ENCODE assay signal across 1 cellular context in the genomic region with DNA sequence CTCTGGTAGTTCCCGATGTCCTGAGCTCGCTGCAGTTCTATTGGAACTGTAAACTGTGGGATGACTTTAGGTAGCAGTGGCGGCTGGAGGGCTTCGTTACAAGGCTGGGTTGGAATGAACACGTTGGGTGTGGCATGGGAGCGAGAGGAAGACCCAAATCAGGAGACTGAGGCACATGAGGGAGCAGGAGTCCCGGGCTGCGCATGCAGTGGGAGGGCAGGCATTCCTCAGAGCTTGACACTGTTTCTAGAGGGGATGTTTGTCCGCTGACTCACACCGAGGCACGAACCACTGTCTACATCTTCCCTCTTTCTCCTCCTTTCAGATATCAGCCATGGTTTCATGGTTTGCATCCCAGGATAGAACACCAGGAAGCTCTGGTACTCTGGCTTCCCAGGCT.
TF ChIP-seq lines count a peak whose summit lies in the region.

No MANE protein-coding gene starts in this region.

TF ChIP-seq in GM23338, 12 proteins besides CTCF, POLR2A, EP300 and RAD21 (continued from another document):
- TF ChIP-seq, protein P1, sequence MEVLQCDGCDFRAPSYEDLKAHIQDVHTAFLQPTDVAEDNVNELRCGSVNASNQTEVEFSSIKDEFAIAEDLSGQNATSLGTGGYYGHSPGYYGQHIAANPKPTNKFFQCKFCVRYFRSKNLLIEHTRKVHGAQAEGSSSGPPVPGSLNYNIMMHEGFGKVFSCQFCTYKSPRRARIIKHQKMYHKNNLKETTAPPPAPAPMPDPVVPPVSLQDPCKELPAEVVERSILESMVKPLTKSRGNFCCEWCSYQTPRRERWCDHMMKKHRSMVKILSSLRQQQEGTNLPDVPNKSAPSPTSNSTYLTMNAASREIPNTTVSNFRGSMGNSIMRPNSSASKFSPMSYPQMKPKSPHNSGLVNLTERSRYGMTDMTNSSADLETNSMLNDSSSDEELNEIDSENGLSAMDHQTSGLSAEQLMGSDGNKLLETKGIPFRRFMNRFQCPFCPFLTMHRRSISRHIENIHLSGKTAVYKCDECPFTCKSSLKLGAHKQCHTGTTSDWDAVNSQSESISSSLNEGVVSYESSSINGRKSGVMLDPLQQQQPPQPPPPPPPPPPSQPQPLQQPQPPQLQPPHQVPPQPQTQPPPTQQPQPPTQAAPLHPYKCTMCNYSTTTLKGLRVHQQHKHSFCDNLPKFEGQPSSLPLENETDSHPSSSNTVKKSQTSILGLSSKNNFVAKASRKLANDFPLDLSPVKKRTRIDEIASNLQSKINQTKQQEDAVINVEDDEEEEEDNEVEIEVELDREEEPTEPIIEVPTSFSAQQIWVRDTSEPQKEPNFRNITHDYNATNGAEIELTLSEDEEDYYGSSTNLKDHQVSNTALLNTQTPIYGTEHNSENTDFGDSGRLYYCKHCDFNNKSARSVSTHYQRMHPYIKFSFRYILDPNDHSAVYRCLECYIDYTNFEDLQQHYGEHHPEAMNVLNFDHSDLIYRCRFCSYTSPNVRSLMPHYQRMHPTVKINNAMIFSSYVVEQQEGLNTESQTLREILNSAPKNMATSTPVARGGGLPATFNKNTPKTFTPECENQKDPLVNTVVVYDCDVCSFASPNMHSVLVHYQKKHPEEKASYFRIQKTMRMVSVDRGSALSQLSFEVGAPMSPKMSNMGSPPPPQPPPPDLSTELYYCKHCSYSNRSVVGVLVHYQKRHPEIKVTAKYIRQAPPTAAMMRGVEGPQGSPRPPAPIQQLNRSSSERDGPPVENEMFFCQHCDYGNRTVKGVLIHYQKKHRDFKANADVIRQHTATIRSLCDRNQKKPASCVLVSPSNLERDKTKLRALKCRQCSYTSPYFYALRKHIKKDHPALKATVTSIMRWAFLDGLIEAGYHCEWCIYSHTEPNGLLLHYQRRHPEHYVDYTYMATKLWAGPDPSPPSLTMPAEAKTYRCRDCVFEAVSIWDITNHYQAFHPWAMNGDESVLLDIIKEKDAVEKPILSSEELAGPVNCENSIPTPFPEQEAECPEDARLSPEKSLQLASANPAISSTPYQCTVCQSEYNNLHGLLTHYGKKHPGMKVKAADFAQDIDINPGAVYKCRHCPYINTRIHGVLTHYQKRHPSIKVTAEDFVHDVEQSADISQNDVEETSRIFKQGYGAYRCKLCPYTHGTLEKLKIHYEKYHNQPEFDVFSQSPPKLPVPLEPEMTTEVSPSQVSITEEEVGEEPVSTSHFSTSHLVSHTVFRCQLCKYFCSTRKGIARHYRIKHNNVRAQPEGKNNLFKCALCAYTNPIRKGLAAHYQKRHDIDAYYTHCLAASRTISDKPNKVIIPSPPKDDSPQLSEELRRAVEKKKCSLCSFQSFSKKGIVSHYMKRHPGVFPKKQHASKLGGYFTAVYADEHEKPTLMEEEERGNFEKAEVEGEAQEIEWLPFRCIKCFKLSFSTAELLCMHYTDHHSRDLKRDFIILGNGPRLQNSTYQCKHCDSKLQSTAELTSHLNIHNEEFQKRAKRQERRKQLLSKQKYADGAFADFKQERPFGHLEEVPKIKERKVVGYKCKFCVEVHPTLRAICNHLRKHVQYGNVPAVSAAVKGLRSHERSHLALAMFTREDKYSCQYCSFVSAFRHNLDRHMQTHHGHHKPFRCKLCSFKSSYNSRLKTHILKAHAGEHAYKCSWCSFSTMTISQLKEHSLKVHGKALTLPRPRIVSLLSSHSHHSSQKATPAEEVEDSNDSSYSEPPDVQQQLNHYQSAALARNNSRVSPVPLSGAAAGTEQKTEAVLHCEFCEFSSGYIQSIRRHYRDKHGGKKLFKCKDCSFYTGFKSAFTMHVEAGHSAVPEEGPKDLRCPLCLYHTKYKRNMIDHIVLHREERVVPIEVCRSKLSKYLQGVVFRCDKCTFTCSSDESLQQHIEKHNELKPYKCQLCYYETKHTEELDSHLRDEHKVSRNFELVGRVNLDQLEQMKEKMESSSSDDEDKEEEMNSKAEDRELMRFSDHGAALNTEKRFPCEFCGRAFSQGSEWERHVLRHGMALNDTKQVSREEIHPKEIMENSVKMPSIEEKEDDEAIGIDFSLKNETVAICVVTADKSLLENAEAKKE (CRISPR knock-in tag; IDR thresholded peaks at IDR 0.05): no peak
- TF ChIP-seq STAT1 (IDR thresholded peaks at IDR 0.05; ENCODE audit: unreplicated experiment): no peak
- no peak for TF ChIP-seq JUNB (IDR thresholded peaks at IDR 0.05; ENCODE audit: unreplicated experiment)
- no peak for TF ChIP-seq CREB1 (CRISPR knock-in tag; IDR thresholded peaks at IDR 0.05; ENCODE audit: low read depth)
- TF ChIP-seq EZH2phosphoT487 (IDR thresholded peaks at IDR 0.05; ENCODE audit: unreplicated experiment): no peak
- TF ChIP-seq POLR2AphosphoS5 (IDR thresholded peaks at IDR 0.05; ENCODE audit: low read depth): no peak
TF ChIP-seq in GM23338: peak in this region for 0.
